Comparison of ENCODE assay signal across 18 cellular contexts in the genomic region with DNA sequence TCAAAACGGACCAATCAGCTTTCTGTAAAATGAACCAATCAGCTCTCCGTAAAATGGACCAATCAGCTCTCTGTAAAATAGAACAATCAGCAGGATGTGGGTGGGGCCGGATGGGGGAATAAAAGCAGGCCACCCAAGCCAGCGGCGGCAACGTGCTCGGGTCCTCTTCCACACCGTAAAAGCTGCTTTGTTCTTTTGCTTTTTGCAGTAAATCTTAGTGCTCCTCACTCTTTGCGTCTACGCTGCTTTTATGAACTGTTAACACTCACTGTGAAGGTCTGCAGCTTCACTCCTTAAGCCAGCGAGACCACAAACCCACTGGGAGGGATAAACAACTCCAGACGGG. TPM values are rescaled to one million over a fixed set of nuclear protein-coding genes. Genes with fewer than 3 reads are reported as not detected.
DNase-seq lines count a peak whose midpoint lies in the region; ATAC-seq and TF ChIP-seq lines count a peak whose summit lies in the region.
"Had no signal": no experiment of that assay in that cellular context is flagged by ENCODE, and none has a peak within 500 bp of the region (broad histone marks: within the 10 kb centered on the region; RNA-seq: fewer than 3 reads in every experiment).

No MANE protein-coding gene starts in this region.

- no peaks in the 10 kb centered on the region for H4K20me1 ChIP-seq in GM23338 (replicated peaks; ENCODE audit: insufficient read depth)

- H3K4me3 ChIP-seq in GM23338 = no peak overlapping the region
- H3K4me3 ChIP-seq: coronary artery, mucosa of descending colon, uterus had no signal

- H2AFZ ChIP-seq in GM23338 = no peak overlapping the region

- no peak overlapping the region for H3K4me2 ChIP-seq in GM23338

- H3K4me1 ChIP-seq in GM23338 (ENCODE audit: insufficient read depth) = no peaks in the 10 kb centered on the region
- H3K4me1 ChIP-seq: uterus had no signal

- peaks cover 9% of the 10 kb centered on the region; the same call in 2 of the 3 replicates for H3K36me3 Mint-ChIP-seq in GM23338 (ENCODE audit: low read depth)
- peaks cover 30% of the 10 kb centered on the region for H3K36me3 Mint-ChIP-seq in activated CD8-positive, alpha-beta T cell treated with anti-CD3 and anti-CD28 coated beads, Interleukin-2, amount 10 ng/mL, durations not matched to agents 7 days and 5 days (ENCODE audit: low read depth)
- H3K36me3 Mint-ChIP-seq in natural killer cell treated with Interleukin-12 subunit alpha and Interleukin-12 subunit beta and Interleukin-15 and Interleukin-18, amount 100 ng/mL, for 72 hours = peaks cover 15% of the 10 kb centered on the region

- peak; percentile 74 for DNase-seq in activated CD4-positive, alpha-beta T cell treated with anti-CD3 and anti-CD28 coated beads for 48 hours
- no peak for DNase-seq in activated CD4-positive, alpha-beta T cell treated with anti-CD3 and anti-CD28 coated beads, Interleukin-2, amount 50 U/mL, for 4 hours
- DNase-seq in GM23338 (ENCODE audit: low spot score) = peak; percentile 42
- DNase-seq in activated CD8-positive, alpha-beta T cell treated with anti-CD3 and anti-CD28 coated beads, Interleukin-2, amount 10 ng/mL, durations not matched to agents 7 days and 5 days = peak; percentile 78
- DNase-seq in natural killer cell treated with Interleukin-12 subunit alpha and Interleukin-12 subunit beta and Interleukin-15 and Interleukin-18, amount 100 ng/mL, for 72 hours (ENCODE audit: low spot score) = no peak
- DNase-seq in HPDE6-E6E7 (ENCODE audit: extremely low spot score) = no peak
- DNase-seq in DMS114 treated with DMSO at 0.1 percent for 48 hours (lab: John Stamatoyannopoulos, UW; ENCODE audit: unreplicated experiment) = no peak
- DNase-seq: anterior cingulate cortex, head of caudate nucleus, kidney, NCI-H1092 treated with DMSO at 0.1 percent for 48 hours, SHP77, T1000, uterus had no signal

- no peak for TF ChIP-seq CTCF in GM23338 (conservative IDR thresholded peaks at IDR 0.05; ENCODE audit: low read depth in 2 of 2)

- H3K9me2 ChIP-seq in GM23338 (ENCODE audit: insufficient read depth) = no peaks in the 10 kb centered on the region

- POLR2A ChIA-PET in activated CD8-positive, alpha-beta T cell treated with anti-CD3 and anti-CD28 coated beads, Interleukin-2, amount 10 ng/mL, durations not matched to agents 7 days and 5 days (lab: Charles Lee) = interaction anchor here (0.7 to 13.0 kb wide), 4 partner anchors 9 to 25 kb away, joined by 6 to 275 read pairs (median 10); no protein-coding TSS in a partner anchor

- no peak for ATAC-seq in GM23338
- ATAC-seq in activated CD8-positive, alpha-beta T cell treated with anti-CD3 and anti-CD28 coated beads, Interleukin-2, amount 10 ng/mL, durations not matched to agents 7 days and 5 days = no peak
- no peak for ATAC-seq in natural killer cell treated with Interleukin-12 subunit alpha and Interleukin-12 subunit beta and Interleukin-15 and Interleukin-18, amount 100 ng/mL, for 72 hours
- no peak for ATAC-seq in HG02852 (IDR thresholded peaks at IDR 0.05; ENCODE audit: unreplicated experiment)
- ATAC-seq: esophagus mucosa, mucosa of descending colon had no signal

- H3K9me3 Mint-ChIP-seq in GM23338 = peaks cover 29% of the 10 kb centered on the region
- H3K9me3 Mint-ChIP-seq in activated CD8-positive, alpha-beta T cell treated with anti-CD3 and anti-CD28 coated beads, Interleukin-2, amount 10 ng/mL, durations not matched to agents 7 days and 5 days (ENCODE audit: insufficient read depth) = peaks cover 21% of the 10 kb centered on the region
- peaks cover 3% of the 10 kb centered on the region for H3K9me3 Mint-ChIP-seq in natural killer cell treated with Interleukin-12 subunit alpha and Interleukin-12 subunit beta and Interleukin-15 and Interleukin-18, amount 100 ng/mL, for 72 hours

- no peaks in the 10 kb centered on the region for H3K27me3 ChIP-seq in GM23338 (ENCODE audit: insufficient read depth)
- H3K27me3 ChIP-seq: uterus had no signal

- peaks cover 19% of the 10 kb centered on the region for H3K27me3 Mint-ChIP-seq in GM23338 (ENCODE audit: insufficient read depth, low read depth, poor library complexity)
- no peaks in the 10 kb centered on the region for H3K27me3 Mint-ChIP-seq in activated CD8-positive, alpha-beta T cell treated with anti-CD3 and anti-CD28 coated beads, Interleukin-2, amount 10 ng/mL, durations not matched to agents 7 days and 5 days (ENCODE audit: low read depth)
- H3K27me3 Mint-ChIP-seq in natural killer cell treated with Interleukin-12 subunit alpha and Interleukin-12 subunit beta and Interleukin-15 and Interleukin-18, amount 100 ng/mL, for 72 hours = no peaks in the 10 kb centered on the region

- CTCF ChIA-PET in activated CD8-positive, alpha-beta T cell treated with anti-CD3 and anti-CD28 coated beads, Interleukin-2, amount 10 ng/mL, durations not matched to agents 7 days and 5 days (lab: Charles Lee) = interaction anchor here (0.6 to 4.0 kb wide), 8 partner anchors 9 to 26 kb away, joined by 3 to 43 read pairs (median 8); no protein-coding TSS in a partner anchor

- H3K27ac Mint-ChIP-seq in GM23338 = no peak overlapping the region
- peak overlapping the region; percentile 84 for H3K27ac Mint-ChIP-seq in activated CD8-positive, alpha-beta T cell treated with anti-CD3 and anti-CD28 coated beads, Interleukin-2, amount 10 ng/mL, durations not matched to agents 7 days and 5 days
- H3K27ac Mint-ChIP-seq in natural killer cell treated with Interleukin-12 subunit alpha and Interleukin-12 subunit beta and Interleukin-15 and Interleukin-18, amount 100 ng/mL, for 72 hours = peak overlapping the region; percentile 60 to 81

- H3K4me3 Mint-ChIP-seq in GM23338 = no peak overlapping the region
- H3K4me3 Mint-ChIP-seq in activated CD8-positive, alpha-beta T cell treated with anti-CD3 and anti-CD28 coated beads, Interleukin-2, amount 10 ng/mL, durations not matched to agents 7 days and 5 days = peak overlapping the region; percentile 22
- H3K4me3 Mint-ChIP-seq in natural killer cell treated with Interleukin-12 subunit alpha and Interleukin-12 subunit beta and Interleukin-15 and Interleukin-18, amount 100 ng/mL, for 72 hours = peak overlapping the region; percentile 36

- H3K4me1 Mint-ChIP-seq in GM23338 = peaks cover 13% of the 10 kb centered on the region
- H3K4me1 Mint-ChIP-seq in activated CD8-positive, alpha-beta T cell treated with anti-CD3 and anti-CD28 coated beads, Interleukin-2, amount 10 ng/mL, durations not matched to agents 7 days and 5 days (ENCODE audit: low read depth) = peaks cover 51% of the 10 kb centered on the region
- peaks cover 31 to 40% of the 10 kb centered on the region in 2 donors for H3K4me1 Mint-ChIP-seq in natural killer cell treated with Interleukin-12 subunit alpha and Interleukin-12 subunit beta and Interleukin-15 and Interleukin-18, amount 100 ng/mL, for 72 hours (ENCODE audit: low read depth in 2 of 2)

- H3F3A ChIP-seq in GM23338 (replicated peaks; ENCODE audit: low read depth) = no peaks in the 10 kb centered on the region

- no peak overlapping the region for H3K27ac ChIP-seq in GM23338 (ENCODE audit: low read depth)
- H3K27ac ChIP-seq: coronary artery, uterus had no signal

- H3K36me3 ChIP-seq in GM23338 (ENCODE audit: insufficient read depth) = no peaks in the 10 kb centered on the region
- H3K36me3 ChIP-seq: uterus had no signal

- no peaks in the 10 kb centered on the region for H3K79me2 ChIP-seq in GM23338 (replicated peaks; ENCODE audit: insufficient read depth)

TF ChIP-seq in GM23338, 12 proteins besides CTCF, POLR2A, EP300 and RAD21:
- TF ChIP-seq ZNF114 (CRISPR knock-in tag; IDR thresholded peaks at IDR 0.05) = no peak
- no peak for TF ChIP-seq POLR2AphosphoS5 (IDR thresholded peaks at IDR 0.05; ENCODE audit: low read depth)

RNA-seq across cellular contexts. Expression of a gene that starts 29.2 kb away (rescaled TPM):
- 36.0 and 44.2 TPM in 2 replicates for total RNA-seq in GM23338 (2014; rRNA removed; shearing (Covaris generic))
- 15.6 and 15.9 TPM in 2 replicates for polyA plus RNA-seq in GM23338 (2016; fragmentation: Nextera tagmentation; extraction: Ambion mirVana)
- total RNA-seq in activated CD8-positive, alpha-beta T cell treated with anti-CD3 and anti-CD28 coated beads, Interleukin-2, amount 10 ng/mL, durations not matched to agents 7 days and 5 days = 100 to 1,000 TPM; 523 to 536 TPM
- 100 to 1,000 TPM; 355 to 567 TPM for total RNA-seq in natural killer cell treated with Interleukin-12 subunit alpha and Interleukin-12 subunit beta and Interleukin-15 and Interleukin-18, amount 100 ng/mL, for 72 hours

RNA-seq across cellular contexts. Expression of a gene that starts 37.8 kb away (rescaled TPM):
- 29.6 and 42.5 TPM in 2 replicates for total RNA-seq in GM23338 (2014; rRNA removed; shearing (Covaris generic))
- polyA plus RNA-seq in GM23338 (2016; fragmentation: Nextera tagmentation; extraction: Ambion mirVana) = 30.8 and 31.4 TPM in 2 replicates
- total RNA-seq in activated CD8-positive, alpha-beta T cell treated with anti-CD3 and anti-CD28 coated beads, Interleukin-2, amount 10 ng/mL, durations not matched to agents 7 days and 5 days = 10 to 100 TPM; 63.7 to 69.9 TPM
- total RNA-seq in natural killer cell treated with Interleukin-12 subunit alpha and Interleukin-12 subunit beta and Interleukin-15 and Interleukin-18, amount 100 ng/mL, for 72 hours = 10 to 100 TPM; 59.8 to 70.5 TPM

RNA-seq across cellular contexts. Expression of a gene that starts 38.6 kb away (rescaled TPM):
- total RNA-seq in GM23338 (2014; rRNA removed; shearing (Covaris generic)) = 7.5 and 15.2 TPM in 2 replicates
- polyA plus RNA-seq in GM23338 (2016; fragmentation: Nextera tagmentation; extraction: Ambion mirVana) = 8.2 and 10.9 TPM in 2 replicates
- total RNA-seq in activated CD8-positive, alpha-beta T cell treated with anti-CD3 and anti-CD28 coated beads, Interleukin-2, amount 10 ng/mL, durations not matched to agents 7 days and 5 days = 10 to 100 TPM; 19.7 to 21.1 TPM
- total RNA-seq in natural killer cell treated with Interleukin-12 subunit alpha and Interleukin-12 subunit beta and Interleukin-15 and Interleukin-18, amount 100 ng/mL, for 72 hours = 10 to 100 TPM; 13.0 to 23.8 TPM

RNA-seq across cellular contexts. Expression of a gene that starts 52.8 kb away (rescaled TPM):
- total RNA-seq in GM23338 (2014; rRNA removed; shearing (Covaris generic)) = 85.8 and 92.6 TPM in 2 replicates
- 244 and 279 TPM in 2 replicates for polyA plus RNA-seq in GM23338 (2016; fragmentation: Nextera tagmentation; extraction: Ambion mirVana)
- total RNA-seq in activated CD8-positive, alpha-beta T cell treated with anti-CD3 and anti-CD28 coated beads, Interleukin-2, amount 10 ng/mL, durations not matched to agents 7 days and 5 days = 10 to 100 TPM; 72.2 to 79.6 TPM
- total RNA-seq in natural killer cell treated with Interleukin-12 subunit alpha and Interleukin-12 subunit beta and Interleukin-15 and Interleukin-18, amount 100 ng/mL, for 72 hours = 100 to 1,000 TPM in 1 of 2 donors, 10 to 100 TPM in 1; 94.8 to 122 TPM

Comparison
In these comparisons a context has a peak if more than half of its experiments do, and no peak if none do; other contexts are left out.
1. DNase-seq: peak in activated CD4-positive, alpha-beta T cell treated with anti-CD3 and anti-CD28 coated beads for 48 hours (single experiment), GM23338 (single experiment) and activated CD8-positive, alpha-beta T cell treated with anti-CD3 and anti-CD28 coated beads, Interleukin-2, amount 10 ng/mL, durations not matched to agents 7 days and 5 days (single experiment); none in activated CD4-positive, alpha-beta T cell treated with anti-CD3 and anti-CD28 coated beads, Interleukin-2, amount 50 U/mL, for 4 hours (0 of 2), natural killer cell treated with Interleukin-12 subunit alpha and Interleukin-12 subunit beta and Interleukin-15 and Interleukin-18, amount 100 ng/mL, for 72 hours (single experiment), HPDE6-E6E7 (single experiment) and DMS114 treated with DMSO at 0.1 percent for 48 hours (single experiment).